In genomic region chr9:95181226-95181818, GRCh38 we compare ENCODE assay signal across 10 cellular contexts.
DNase-seq lines count a peak whose midpoint lies in the region; ATAC-seq and TF ChIP-seq lines count a peak whose summit lies in the region.
"Had no signal": no experiment of that assay in that cellular context is flagged by ENCODE, and none has a peak within 500 bp of the region (broad histone marks: within the 10 kb centered on the region; RNA-seq: fewer than 3 reads in every experiment).

No MANE protein-coding gene starts in this region.

- H3K4me2 ChIP-seq in SU-DHL-6 (ENCODE audit: low read depth, low read length, poor library complexity, severe bottlenecking), result no peak overlapping the region

- H4K20me1 ChIP-seq in SU-DHL-6 (ENCODE audit: low read depth, low read length), result no peaks in the 10 kb centered on the region

- H3K9ac ChIP-seq in SU-DHL-6 (ENCODE audit: low read length), result no peak overlapping the region

- no peak overlapping the region for H3K4me3 Mint-ChIP-seq in stimulated activated naive B cell treated with anti-CD40 and anti-IgM and Interleukin-4, amounts not matched to agents 10 μg/mL and 1 μg/mL and 100 μg/mL, for 72 hours
- H3K4me3 Mint-ChIP-seq: activated naive CD4-positive, alpha-beta T cell treated with anti-CD3 and anti-CD28 coated beads, Interleukin-2, amount 50 U/mL, for 24 hours had no signal

- no peaks in the 10 kb centered on the region for H3K9me3 ChIP-seq in SU-DHL-6 (ENCODE audit: insufficient read depth, low read length)
- H3K9me3 ChIP-seq: SJCRH30 had no signal

- TF ChIP-seq CTCF in AG09309 (IDR thresholded peaks at IDR 0.05; ENCODE audit: control insufficient read depth, insufficient read depth, low read depth, low read length, missing control alignments), result peak; percentile 28
- 0 out of 3 replicates have a peak, but pooled peaks have one; percentile 23 for TF ChIP-seq CTCF in GM12872 (IDR thresholded peaks at IDR 0.05; ENCODE audit: insufficient read depth, low read depth, low read length)
- peak; percentile 59 for TF ChIP-seq CTCF in SU-DHL-6 (IDR thresholded peaks at IDR 0.05; ENCODE audit: insufficient read depth, low read length, poor library complexity, severe bottlenecking)

- no peak overlapping the region for H2AFZ ChIP-seq in SU-DHL-6 (ENCODE audit: low read depth, low read length, severe bottlenecking)

- H3F3A ChIP-seq in SU-DHL-6 (ENCODE audit: insufficient read depth), result no peaks in the 10 kb centered on the region

- H3K79me2 ChIP-seq in SU-DHL-6 (ENCODE audit: insufficient read depth, low read length), result no peaks in the 10 kb centered on the region

- no peaks in the 10 kb centered on the region for H3K4me1 Mint-ChIP-seq in stimulated activated naive B cell treated with anti-CD40 and anti-IgM and Interleukin-4, amounts not matched to agents 10 μg/mL and 1 μg/mL and 100 μg/mL, for 72 hours
- H3K4me1 Mint-ChIP-seq: activated naive CD4-positive, alpha-beta T cell treated with anti-CD3 and anti-CD28 coated beads, Interleukin-2, amount 50 U/mL, for 24 hours had no signal

- H3K4me3 ChIP-seq in AG09309 (ENCODE audit: control insufficient read depth, low read depth, low read length), result no peak overlapping the region
- H3K4me3 ChIP-seq in SU-DHL-6 (ENCODE audit: insufficient read depth, low read length, poor library complexity, severe bottlenecking), result no peak overlapping the region
- H3K4me3 ChIP-seq: SJCRH30 had no signal

- peaks cover 11 to 18% of the 10 kb centered on the region in 2 donors for H3K36me3 Mint-ChIP-seq in stimulated activated naive B cell treated with anti-CD40 and anti-IgM and Interleukin-4, amounts not matched to agents 10 μg/mL and 1 μg/mL and 100 μg/mL, for 72 hours

- H3K27ac ChIP-seq in SU-DHL-6 (ENCODE audit: low read depth, low read length), result no peak overlapping the region
- H3K27ac ChIP-seq in substantia nigra (ENCODE audit: low read depth, low read length, poor library complexity, severe bottlenecking), result no peak overlapping the region
- H3K27ac ChIP-seq: SJCRH30 had no signal

- H3K27me3 Mint-ChIP-seq in stimulated activated naive B cell treated with anti-CD40 and anti-IgM and Interleukin-4, amounts not matched to agents 10 μg/mL and 1 μg/mL and 100 μg/mL, for 72 hours, result no peaks in the 10 kb centered on the region
- H3K27me3 Mint-ChIP-seq: activated naive CD4-positive, alpha-beta T cell treated with anti-CD3 and anti-CD28 coated beads, Interleukin-2, amount 50 U/mL, for 24 hours had no signal

- no peaks in the 10 kb centered on the region for H3K27me3 ChIP-seq in SU-DHL-6 (ENCODE audit: low read length)
- H3K27me3 ChIP-seq: SJCRH30 had no signal

- H3K27ac Mint-ChIP-seq in stimulated activated naive B cell treated with anti-CD40 and anti-IgM and Interleukin-4, amounts not matched to agents 10 μg/mL and 1 μg/mL and 100 μg/mL, for 72 hours, result no peak overlapping the region
- H3K27ac Mint-ChIP-seq: activated naive CD4-positive, alpha-beta T cell treated with anti-CD3 and anti-CD28 coated beads, Interleukin-2, amount 50 U/mL, for 24 hours had no signal

- no peak for ATAC-seq in stimulated activated naive B cell treated with anti-CD40 and anti-IgM and Interleukin-4, amounts not matched to agents 10 μg/mL and 1 μg/mL and 100 μg/mL, for 72 hours (replicated peaks)
- no peak for ATAC-seq in GM18907 (IDR thresholded peaks at IDR 0.05; ENCODE audit: unreplicated experiment)

- H3K9me2 ChIP-seq in SU-DHL-6 (replicated peaks; ENCODE audit: insufficient read depth, low read length), result no peaks in the 10 kb centered on the region

- no peaks in the 10 kb centered on the region for H3K9me3 Mint-ChIP-seq in stimulated activated naive B cell treated with anti-CD40 and anti-IgM and Interleukin-4, amounts not matched to agents 10 μg/mL and 1 μg/mL and 100 μg/mL, for 72 hours
- H3K9me3 Mint-ChIP-seq: activated naive CD4-positive, alpha-beta T cell treated with anti-CD3 and anti-CD28 coated beads, Interleukin-2, amount 50 U/mL, for 24 hours had no signal

- DNase-seq in AG09309 (ENCODE audit: low read depth), result no peak
- peak; percentile 17 for DNase-seq in inferior parietal cortex (ENCODE audit: extremely low spot score)
- DNase-seq in NCI-H345 (lab: John Stamatoyannopoulos, UW), result no peak
- no peak for DNase-seq in stimulated activated naive B cell treated with anti-CD40 and anti-IgM and Interleukin-4, amounts not matched to agents 10 μg/mL and 1 μg/mL and 100 μg/mL, for 72 hours
- DNase-seq in substantia nigra (lab: John Stamatoyannopoulos, UW), result no peak

- H3K36me3 ChIP-seq in SU-DHL-6 (ENCODE audit: low read length), result no peaks in the 10 kb centered on the region
- H3K36me3 ChIP-seq: SJCRH30 had no signal
